In the genomic region with DNA sequence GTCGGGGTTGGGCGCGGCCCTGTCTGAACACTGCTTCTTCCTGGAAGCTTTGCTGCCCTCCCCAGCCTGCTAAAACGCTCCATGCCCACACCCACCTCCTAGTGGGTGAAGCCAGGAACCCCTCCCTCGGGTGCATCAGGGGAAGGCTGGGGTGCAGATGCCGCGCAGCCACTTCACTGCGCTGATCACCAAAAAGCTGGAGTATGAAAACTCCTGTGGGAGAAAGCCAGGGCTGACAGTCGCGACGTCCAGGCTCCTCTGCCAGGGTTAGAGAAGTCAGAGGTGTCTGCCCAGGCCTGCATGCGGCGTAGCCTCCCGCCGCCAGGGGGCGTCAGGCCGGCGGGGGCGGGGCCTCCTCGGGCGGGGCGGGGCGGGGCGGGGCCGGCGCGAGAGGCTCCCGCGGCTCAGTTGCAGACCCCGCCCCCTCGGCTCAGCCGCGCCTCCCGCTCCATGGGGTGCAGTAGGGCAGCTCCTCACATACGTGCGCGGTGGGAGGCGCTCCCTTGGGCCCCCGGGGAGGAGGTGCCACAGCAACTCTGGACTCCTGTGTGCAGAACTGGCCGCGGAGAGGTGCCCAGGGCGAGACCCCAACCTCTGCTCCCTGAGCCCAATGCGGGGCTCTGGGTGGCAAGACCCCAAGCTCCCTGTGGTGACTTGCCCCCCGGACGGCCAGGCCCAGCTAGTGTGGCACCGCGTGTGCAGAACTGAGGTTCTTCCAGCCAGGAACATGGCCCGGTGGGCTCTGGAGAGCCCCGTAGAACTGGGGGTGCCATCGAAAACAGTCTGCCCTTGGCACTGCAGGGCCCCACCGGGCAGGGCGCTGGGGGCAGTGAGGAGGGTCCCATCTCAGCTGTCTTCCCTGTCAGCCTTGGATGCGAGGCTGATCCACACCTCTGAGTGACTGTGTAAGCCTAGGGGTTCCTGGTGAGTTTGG, we compare ENCODE assay signal across 8 cellular contexts. TPM values are rescaled to one million over a fixed set of nuclear protein-coding genes. Genes with fewer than 3 reads are reported as not detected.
DNase-seq lines count a peak whose midpoint lies in the region; ATAC-seq and TF ChIP-seq lines count a peak whose summit lies in the region.

No MANE protein-coding gene starts in this region.

- peaks cover 4% of the 10 kb centered on the region; the same call in 1 of the 2 replicates for H3K36me3 ChIP-seq in Karpas-422 (ENCODE audit: insufficient read depth, low read length)
- no peaks in the 10 kb centered on the region for H3K36me3 ChIP-seq in SJCRH30
- H3K36me3 ChIP-seq in gastroesophageal sphincter, result peaks cover 0 to 4% of the 10 kb centered on the region in 2 donors
- H3K36me3 ChIP-seq in ovary, result no peaks in the 10 kb centered on the region
- H3K36me3 ChIP-seq in tibial artery, result peaks cover 0 to 12% (median 0%) of the 10 kb centered on the region in 3 donors

- intact Hi-C loops in ovary (cut with DNase I), result loop anchor here in 2 of 4 donors (10.0 kb wide), 2 partner anchors 332 to 1162 kb away; partner anchors contain the start of gene HDAC4 (in 1 of the 2)
- intact Hi-C loops in tibial artery (cut with DNase I; ENCODE audit: low total_unique reads), result loop anchor here (10.0 kb wide), 2 partner anchors 132 to 332 kb away; partner anchors contain the start of gene GPC1

- H4K20me1 ChIP-seq in Karpas-422 (ENCODE audit: insufficient read depth, low read depth, low read length), result no peaks in the 10 kb centered on the region; the same call in 1 of the 2 replicates

- H3K4me3 ChIP-seq in Karpas-422 (ENCODE audit: low read length) (peak overlapping the region; percentile 95), SJCRH30 (peak overlapping the region; percentile 46), gastroesophageal sphincter (peak overlapping the region; percentile 26 to 68), ovary (peak overlapping the region; percentile 25), tibial artery (peak overlapping the region; percentile 83 to 86)

- H3K79me2 ChIP-seq in Karpas-422 (ENCODE audit: low read length), result peaks cover 44% of the 10 kb centered on the region

- H3K27ac ChIP-seq in Karpas-422 (ENCODE audit: low read length) (peak overlapping the region; percentile 81), SJCRH30 (peak overlapping the region; percentile 53), gastroesophageal sphincter (peak overlapping the region; percentile 2 to 99 (median 98)), ovary (peak overlapping the region in 1 of 2 donors; percentile 83), tibial artery (peak overlapping the region; percentile 94 to 99)

- H3K9ac ChIP-seq in Karpas-422 (ENCODE audit: low read length), result peak overlapping the region; percentile 91

- peak overlapping the region; percentile 80 for H3K4me2 ChIP-seq in Karpas-422 (ENCODE audit: low read depth, low read length, poor library complexity, severe bottlenecking)

- TF ChIP-seq EP300 in gastroesophageal sphincter (IDR thresholded peaks at IDR 0.05) (no peak), ovary (IDR thresholded peaks at IDR 0.05) (no peak)

- 0 out of 2 replicates have a peak overlapping the region, but pooled peaks have one; percentile 1 for H2AFZ ChIP-seq in Karpas-422 (ENCODE audit: low read length)

- H3K9me2 ChIP-seq in Karpas-422 (replicated peaks; ENCODE audit: insufficient read depth, low read length), result no peaks in the 10 kb centered on the region

- H3K4me1 ChIP-seq in Karpas-422 (ENCODE audit: low read length) (peaks cover 61% of the 10 kb centered on the region), SJCRH30 (peaks cover 31% of the 10 kb centered on the region), gastroesophageal sphincter (peaks cover 4 to 75% (median 43%) of the 10 kb centered on the region in 3 donors), ovary (ENCODE audit: insufficient read depth) (peaks cover 17% of the 10 kb centered on the region), tibial artery (peaks cover 5 to 69% (median 49%) of the 10 kb centered on the region in 4 donors)

- H3K27me3 ChIP-seq in Karpas-422 (ENCODE audit: low read length), result no peaks in the 10 kb centered on the region
- no peaks in the 10 kb centered on the region for H3K27me3 ChIP-seq in SJCRH30
- no peaks in the 10 kb centered on the region for H3K27me3 ChIP-seq in gastroesophageal sphincter
- H3K27me3 ChIP-seq in ovary, result no peaks in the 10 kb centered on the region
- no peaks in the 10 kb centered on the region for H3K27me3 ChIP-seq in tibial artery

- H3K9me3 ChIP-seq in Karpas-422 (ENCODE audit: low read length), result no peaks in the 10 kb centered on the region
- no peaks in the 10 kb centered on the region for H3K9me3 ChIP-seq in SJCRH30 (replicated peaks)
- no peaks in the 10 kb centered on the region for H3K9me3 ChIP-seq in gastroesophageal sphincter
- H3K9me3 ChIP-seq in ovary, result no peaks in the 10 kb centered on the region
- H3K9me3 ChIP-seq in tibial artery, result no peaks in the 10 kb centered on the region

- DNase-seq in ELR (ENCODE audit: low read depth), result peak; percentile 90
- DNase-seq in Karpas-422, result peak; percentile 97
- peak; percentile 91 for DNase-seq in SJCRH30
- peak; percentile 69 to 94 (median 86) for DNase-seq in activated naive CD4-positive, alpha-beta T cell (lab: John Stamatoyannopoulos, UW)
- DNase-seq in ovary, result peak; percentile 91 to 93 (median 93)
- DNase-seq in tibial artery, result peak; percentile 94 to 98

- WGBS in gastroesophageal sphincter (ENCODE audit: low coverage in 1 of 2), 2 donors, result 13 to 20% methylated on average over 2 to 9 of the region's 53 CpGs
- 7 to 11% (median 10%) methylated on average over 40 to 53 of the region's 53 CpGs for WGBS in ovary, 3 donors

- TF ChIP-seq CTCF in gastroesophageal sphincter (IDR thresholded peaks at IDR 0.05), result peak in 3 of 4 experiments; percentile 56 to 95 (median 73)
- peak; percentile 65 to 94 (median 71) for TF ChIP-seq CTCF in ovary (IDR thresholded peaks at IDR 0.05)
- TF ChIP-seq CTCF in tibial artery (IDR thresholded peaks at IDR 0.05), result peak; percentile 70 to 94

- ATAC-seq in GM21786 (IDR thresholded peaks at IDR 0.05; ENCODE audit: unreplicated experiment) (peak; percentile 50), gastroesophageal sphincter (peak; percentile 85)

- TF ChIP-seq POLR2A in gastroesophageal sphincter (IDR thresholded peaks at IDR 0.05) (peak in 1 of 2 donors; percentile 16), ovary (IDR thresholded peaks at IDR 0.05) (no peak)

RNA-seq across cellular contexts. Expression of gene RNPEPL1, which starts 1.8 kb away (rescaled TPM):
- 28.4 and 44.0 TPM in 2 replicates for total RNA-seq in Karpas-422 (2014; rRNA removed; shearing (Covaris generic); ENCODE audit: low replicate concordance)
- total RNA-seq in SJCRH30 (2014; rRNA removed; shearing (Covaris generic)), result 6.0 and 8.4 TPM in 2 replicates
- total RNA-seq in gastroesophageal sphincter (100 to 1,000 TPM in 1 of 4 donors, 10 to 100 TPM in 3; 49.1 to 127 (median 55.5) TPM), ovary (10 to 100 TPM; 15.1 to 25.2 (median 23.2) TPM)
- 10 to 100 TPM in 1 of 2 donors, 1 to 10 TPM in 1; 3.5 to 27.3 TPM for polyA plus RNA-seq in ovary

RNA-seq across cellular contexts. Expression of gene DUSP28, which starts 6.3 kb away (rescaled TPM):
- total RNA-seq in Karpas-422 (2014; rRNA removed; shearing (Covaris generic); ENCODE audit: low replicate concordance), result 8.1 and 9.3 TPM in 2 replicates
- 9.3 and 11.3 TPM in 2 replicates for total RNA-seq in SJCRH30 (2014; rRNA removed; shearing (Covaris generic))
- total RNA-seq in gastroesophageal sphincter (1 to 10 TPM; 3.0 to 5.3 (median 4.0) TPM), ovary (1 to 10 TPM; 2.7 to 9.9 (median 4.3) TPM)
- 1 to 10 TPM; 4.0 to 5.3 TPM for polyA plus RNA-seq in ovary

RNA-seq across cellular contexts. Expression of gene ANKMY1, which starts 8.7 kb away (rescaled TPM):
- 25.7 and 30.8 TPM in 2 replicates for total RNA-seq in Karpas-422 (2014; rRNA removed; shearing (Covaris generic); ENCODE audit: low replicate concordance)
- total RNA-seq in SJCRH30 (2014; rRNA removed; shearing (Covaris generic)), result 6.3 and 6.7 TPM in 2 replicates
- 10 to 100 TPM in 1 of 4 donors, 1 to 10 TPM in 3; 7.0 to 12.0 (median 8.9) TPM for total RNA-seq in gastroesophageal sphincter
- total RNA-seq in ovary, result 10 to 100 TPM; 13.7 to 24.2 (median 21.6) TPM
- polyA plus RNA-seq in ovary, result 10 to 100 TPM; 11.5 to 13.8 TPM

RNA-seq across cellular contexts. Expression of gene CAPN10, which starts 20.1 kb away (rescaled TPM):
- total RNA-seq in Karpas-422 (2014; rRNA removed; shearing (Covaris generic); ENCODE audit: low replicate concordance), result 22.9 and 44.0 TPM in 2 replicates
- 23.1 and 27.4 TPM in 2 replicates for total RNA-seq in SJCRH30 (2014; rRNA removed; shearing (Covaris generic))
- total RNA-seq in gastroesophageal sphincter (10 to 100 TPM; 19.2 to 34.7 (median 23.2) TPM), ovary (10 to 100 TPM; 15.5 to 34.3 (median 26.8) TPM)
- 10 to 100 TPM in 1 of 2 donors, 1 to 10 TPM in 1; 2.2 to 21.7 TPM for polyA plus RNA-seq in ovary

RNA-seq across cellular contexts. Expression of gene GPR35, which starts 58.8 kb away (rescaled TPM):
- total RNA-seq in Karpas-422 (2014; rRNA removed; shearing (Covaris generic); ENCODE audit: low replicate concordance), result 1.1 and 1.9 TPM in 2 replicates
- total RNA-seq in SJCRH30 (2014; rRNA removed; shearing (Covaris generic)), result 0.04 and 0.30 TPM in 2 replicates
- total RNA-seq in gastroesophageal sphincter, result 1 to 10 TPM in 3 of 4 donors, under 1 TPM in 1; 0.93 to 2.3 (median 1.9) TPM
- 1 to 10 TPM; 2.1 to 4.2 (median 2.5) TPM for total RNA-seq in ovary
- polyA plus RNA-seq in ovary, result 1 to 10 TPM in 1 of 2 donors, under 1 TPM in 1; 0.27 to 2.2 TPM

Comparison
In these comparisons a context has a peak if more than half of its experiments do, and no peak if none do; other contexts are left out.
1. H3K4me3 ChIP-seq: peak in every context shown above with its lines; median percentile 95 in Karpas-422; 84 in tibial artery; 47 in gastroesophageal sphincter; 46 in SJCRH30; 25 in ovary.